In the genomic region with DNA sequence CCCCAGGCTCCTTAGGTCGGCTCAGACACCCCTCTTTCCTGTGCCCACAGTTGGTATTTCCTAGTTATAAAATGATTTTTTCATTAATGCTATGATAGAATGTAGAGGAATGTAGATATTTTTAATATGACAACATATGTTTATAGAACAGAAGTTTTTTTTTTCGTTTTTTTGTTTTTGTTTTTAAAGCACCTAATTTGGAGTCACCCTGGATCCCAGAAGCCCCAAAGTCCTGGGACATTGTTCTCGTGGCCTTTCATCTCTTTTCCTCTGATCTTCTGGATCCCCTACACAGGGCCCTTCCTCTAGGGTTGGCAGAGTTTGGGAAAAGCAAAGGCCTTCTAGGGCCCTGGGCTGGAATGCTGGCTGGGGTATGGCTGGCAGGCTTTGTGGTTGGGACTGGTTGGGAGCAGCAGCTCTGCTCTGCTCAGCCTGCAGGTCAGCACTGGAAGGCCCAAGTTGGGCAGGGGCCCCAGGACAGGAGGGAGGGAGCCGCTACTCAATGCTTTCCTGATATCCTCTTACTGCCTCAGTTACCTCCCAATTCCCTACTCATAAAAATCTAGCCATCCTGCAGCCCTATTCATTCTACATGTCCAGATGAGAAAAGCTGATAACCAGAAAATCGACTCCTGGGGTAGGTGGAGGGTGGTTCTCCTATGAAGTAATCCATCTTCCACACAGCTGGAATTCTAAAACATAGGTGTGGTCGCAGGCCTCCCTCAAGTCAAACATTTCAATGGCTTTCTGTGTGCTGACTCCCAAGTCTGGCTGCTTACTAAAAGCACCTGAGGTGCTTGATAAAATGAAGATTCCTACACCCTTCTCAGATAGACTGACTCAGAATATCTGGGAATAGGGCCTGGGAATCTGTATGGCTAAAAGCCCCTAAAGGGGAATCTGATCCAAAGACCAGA, we compare ENCODE assay signal across 16 cellular contexts. TPM values are rescaled to one million over a fixed set of nuclear protein-coding genes. Genes with fewer than 3 reads are reported as not detected.
DNase-seq lines count a peak whose midpoint lies in the region; ATAC-seq and TF ChIP-seq lines count a peak whose summit lies in the region.
"Had no signal": no experiment of that assay in that cellular context is flagged by ENCODE, and none has a peak within 500 bp of the region (broad histone marks: within the 10 kb centered on the region; RNA-seq: fewer than 3 reads in every experiment).

No MANE protein-coding gene starts in this region.

- H3K27me3 Mint-ChIP-seq in natural killer cell (ENCODE audit: low read depth in 2 of 2) (peaks cover 2 to 9% of the 10 kb centered on the region in 2 donors), glutamatergic neuron (ENCODE audit: unreplicated experiment) (no peaks in the 10 kb centered on the region)

- no peak for TF ChIP-seq CTCF in natural killer cell (IDR thresholded peaks at IDR 0.05)
- TF ChIP-seq CTCF in glutamatergic neuron (IDR thresholded peaks at IDR 0.05; ENCODE audit: partially characterized antibody, unreplicated experiment): no peak

- no peak overlapping the region for H3K27ac Mint-ChIP-seq in natural killer cell
- H3K27ac Mint-ChIP-seq in glutamatergic neuron (ENCODE audit: unreplicated experiment): no peak overlapping the region
- H3K27ac Mint-ChIP-seq: activated CD8-positive, alpha-beta T cell treated with anti-CD3 and anti-CD28 coated beads for 36 hours; activated naive CD4-positive, alpha-beta T cell treated with anti-CD3 and anti-CD28 coated beads, Interleukin-2, amount 50 U/mL, for 72 hours had no signal

- no peaks in the 10 kb centered on the region for H3K9me3 ChIP-seq in adipocyte (ENCODE audit: control insufficient read depth, low read length)
- H3K9me3 ChIP-seq: neutrophil had no signal

- peak overlapping the region; percentile 80 for H3K9ac ChIP-seq in adipocyte (ENCODE audit: low read length)

- H3K4me3 Mint-ChIP-seq in natural killer cell (no peak overlapping the region), glutamatergic neuron (ENCODE audit: unreplicated experiment) (no peak overlapping the region)
- H3K4me3 Mint-ChIP-seq: activated CD8-positive, alpha-beta T cell treated with anti-CD3 and anti-CD28 coated beads for 36 hours; effector memory CD8-positive, alpha-beta T cell had no signal

- peak; percentile 53 for DNase-seq in GM04503 (ENCODE audit: low read depth)
- DNase-seq in adipocyte (ENCODE audit: low read depth): peak; percentile 61
- peak; percentile 38 for DNase-seq in kidney tubule cell (ENCODE audit: low spot score)
- no peak for DNase-seq in natural killer cell
- no peak for DNase-seq in NCI-H1436 treated with DMSO at 0.1 percent for 48 hours (lab: John Stamatoyannopoulos, UW)
- no peak for DNase-seq in activated CD8-positive, alpha-beta memory T cell treated with anti-CD3 and anti-CD28 coated beads, Interleukin-2, amount 50 U/mL, for 48 hours
- DNase-seq in glutamatergic neuron: no peak
- DNase-seq: activated CD8-positive, alpha-beta T cell treated with anti-CD3 and anti-CD28 coated beads for 36 hours; effector memory CD8-positive, alpha-beta T cell; NCI-H1092; NCI-H82; stimulated activated CD4-positive, alpha-beta T cell treated with anti-CD3 and anti-CD28 coated beads, Interleukin-4, amount 100 ng/mL, for 24 hours had no signal

- intact Hi-C loops in natural killer cell (cut with micrococcal nuclease): no loop called here

- peaks cover 14% of the 10 kb centered on the region for H3K36me3 ChIP-seq in adipocyte (ENCODE audit: control insufficient read depth, insufficient read depth, low read length, severe bottlenecking)
- H3K36me3 ChIP-seq: neutrophil had no signal

- ATAC-seq in natural killer cell: no peak
- ATAC-seq: activated CD8-positive, alpha-beta T cell treated with anti-CD3 and anti-CD28 coated beads for 36 hours; activated naive CD4-positive, alpha-beta T cell treated with anti-CD3 and anti-CD28 coated beads, Interleukin-2, amount 50 U/mL, for 72 hours; effector memory CD8-positive, alpha-beta T cell had no signal

- H3K4me1 Mint-ChIP-seq in natural killer cell (no peaks in the 10 kb centered on the region), glutamatergic neuron (ENCODE audit: low read depth, unreplicated experiment) (peaks cover 20% of the 10 kb centered on the region)

- H3K27me3 ChIP-seq in adipocyte (replicated peaks; ENCODE audit: control insufficient read depth, insufficient read depth, low read length): no peaks in the 10 kb centered on the region
- H3K27me3 ChIP-seq: neutrophil had no signal

- peaks cover 46% of the 10 kb centered on the region for H3K4me1 ChIP-seq in adipocyte (ENCODE audit: control insufficient read depth, insufficient read depth, low read length)

- H3K36me3 Mint-ChIP-seq in natural killer cell (no peaks in the 10 kb centered on the region), glutamatergic neuron (ENCODE audit: unreplicated experiment) (peaks cover 5% of the 10 kb centered on the region)
- H3K36me3 Mint-ChIP-seq: activated naive CD4-positive, alpha-beta T cell treated with anti-CD3 and anti-CD28 coated beads, Interleukin-2, amount 50 U/mL, for 72 hours had no signal

- H3K9me3 Mint-ChIP-seq in natural killer cell (no peaks in the 10 kb centered on the region), glutamatergic neuron (ENCODE audit: unreplicated experiment) (peaks cover 1% of the 10 kb centered on the region)
- H3K9me3 Mint-ChIP-seq: activated CD8-positive, alpha-beta T cell treated with anti-CD3 and anti-CD28 coated beads for 36 hours; activated naive CD4-positive, alpha-beta T cell treated with anti-CD3 and anti-CD28 coated beads, Interleukin-2, amount 50 U/mL, for 72 hours; effector memory CD8-positive, alpha-beta T cell had no signal

- H3K27ac ChIP-seq in temporal lobe (ENCODE audit: low read depth, low read length): peak overlapping the region; percentile 6
- H3K27ac ChIP-seq: HL-60, neutrophil had no signal

- H3K4me3 ChIP-seq in adipocyte (ENCODE audit: low read length): no peak overlapping the region

RNA-seq across cellular contexts. Expression of a gene that starts 26.3 kb away (rescaled TPM):
- total RNA-seq in temporal lobe: 0.98 TPM
- under 1 TPM in 2 of 3 donors, not detected in 1; 0.50 to 0.54 TPM for total RNA-seq in natural killer cell
- total RNA-seq in glutamatergic neuron (ENCODE audit: unreplicated experiment): 4.2 TPM
- total RNA-seq: activated CD8-positive, alpha-beta T cell treated with anti-CD3 and anti-CD28 coated beads for 36 hours; activated naive CD4-positive, alpha-beta T cell treated with anti-CD3 and anti-CD28 coated beads, Interleukin-2, amount 50 U/mL, for 72 hours had no signal

Comparison
In these comparisons a context has a peak if more than half of its experiments do, and no peak if none do; other contexts are left out.
1. DNase-seq: peak in GM04503 (single experiment), adipocyte (single experiment) and kidney tubule cell (single experiment); none in natural killer cell (single experiment), NCI-H1436 treated with DMSO at 0.1 percent for 48 hours (single experiment), activated CD8-positive, alpha-beta memory T cell treated with anti-CD3 and anti-CD28 coated beads, Interleukin-2, amount 50 U/mL, for 48 hours (single experiment) and glutamatergic neuron (single experiment).